ENCODE assay signal across 17 cellular contexts in the genomic region with DNA sequence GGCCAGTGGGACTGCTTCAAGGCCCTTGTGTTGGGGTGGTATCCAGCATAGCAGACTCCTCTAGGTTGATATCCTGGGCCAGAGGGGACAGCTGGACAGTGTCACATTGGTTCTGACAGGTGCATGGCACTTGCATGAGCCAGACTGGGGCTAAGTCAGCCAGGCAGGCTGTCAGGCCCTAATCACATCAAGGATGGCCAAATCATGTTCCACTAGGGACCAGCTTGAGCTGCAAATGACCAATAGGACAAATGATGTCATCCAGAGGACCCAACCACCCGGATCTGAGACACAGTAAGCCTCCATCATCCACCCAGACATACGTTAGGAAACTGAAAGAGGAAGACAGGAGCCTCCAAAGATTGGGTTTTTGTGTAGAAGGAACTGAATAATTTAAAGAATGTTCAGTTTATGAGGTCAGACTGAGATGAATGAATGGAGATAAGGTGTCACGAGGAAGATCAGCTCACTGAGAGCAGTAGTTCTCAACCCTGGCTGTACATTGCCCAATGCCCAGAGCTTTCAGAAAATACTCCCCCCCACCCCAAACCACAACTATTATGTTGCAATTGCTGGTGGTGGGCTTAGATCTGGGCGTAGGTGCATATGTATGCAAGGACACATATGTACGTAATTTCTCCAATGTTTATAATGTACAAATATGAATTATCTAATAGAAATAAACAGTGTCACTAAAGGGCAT.
DNase-seq lines count a peak whose midpoint lies in the region; ATAC-seq, FAIRE-seq and TF ChIP-seq lines count a peak whose summit lies in the region.
"Had no signal": no experiment of that assay in that cellular context is flagged by ENCODE, and none has a peak within 500 bp of the region (broad histone marks: within the 10 kb centered on the region; RNA-seq: fewer than 3 reads in every experiment).

No MANE protein-coding gene starts in this region.

- no peaks in the 10 kb centered on the region for H3K4me1 ChIP-seq in GM12878 (ENCODE audit: control insufficient read depth, insufficient read depth, low read length)
- no peaks in the 10 kb centered on the region for H3K4me1 ChIP-seq in psoas muscle
- no peaks in the 10 kb centered on the region for H3K4me1 ChIP-seq in osteoblast (ENCODE audit: insufficient read depth, low read length)
- H3K4me1 ChIP-seq: body of pancreas had no signal

- H3K9me3 ChIP-seq in GM12878 (replicated peaks; ENCODE audit: control insufficient read depth, insufficient read depth, low read length), result no peaks in the 10 kb centered on the region; the same call in 2 of the 3 replicates
- H3K9me3 ChIP-seq in psoas muscle, result no peaks in the 10 kb centered on the region
- H3K9me3 ChIP-seq in osteoblast (ENCODE audit: low read depth, low read length), result no peaks in the 10 kb centered on the region
- H3K9me3 ChIP-seq: body of pancreas, heart left ventricle had no signal

- H2AFZ ChIP-seq in GM12878 (ENCODE audit: control insufficient read depth, low read depth, low read length) (no peak overlapping the region), osteoblast (ENCODE audit: low read length) (no peak overlapping the region)
- H2AFZ ChIP-seq: PC-9 had no signal

- ATAC-seq in GM18868 (IDR thresholded peaks at IDR 0.05; ENCODE audit: unreplicated experiment) (peak; percentile 57), GM12878 (peak; percentile 47), psoas muscle (peak in 3 of 4 donors; percentile 42 to 60 (median 57))
- ATAC-seq: body of pancreas, SK-N-SH treated with all-trans-retinoic acid at 6 μM for 48 hours had no signal

- POLR2A ChIA-PET in GM12878 (lab: Charles Lee), result no interaction called here

- H3K27ac ChIP-seq in GM12878 (ENCODE audit: control insufficient read depth, insufficient read depth) (no peak overlapping the region), psoas muscle (no peak overlapping the region), osteoblast (ENCODE audit: low read depth, low read length) (no peak overlapping the region)
- H3K27ac ChIP-seq: body of pancreas, PC-9 had no signal

- SMC1A ChIA-PET in GM12878 (lab: Charles Lee; ENCODE audit: uncharacterized antibody, unreplicated experiment), result no interaction called here

- TF ChIP-seq CTCF in GM12878 (IDR thresholded peaks at IDR 0.05 in 2 of 3, conservative IDR thresholded peaks at IDR 0.05 in 1 of 3; ENCODE audit: control insufficient read depth in 2 of 3, extremely low read depth in 1 of 3, insufficient read depth in 1 of 3, low read depth in 3 of 3, low read length in 3 of 3), result no peak
- TF ChIP-seq CTCF in psoas muscle (IDR thresholded peaks at IDR 0.05), result no peak
- TF ChIP-seq CTCF in osteoblast (IDR thresholded peaks at IDR 0.05; ENCODE audit: extremely low read depth, low read depth, low read length), result no peak

- no TSS peak for BruUV-seq in GM12878 (replicated peaks; lab: Mats Ljungman, UMichigan)

- H3K79me2 ChIP-seq in GM12878 (ENCODE audit: control insufficient read depth, insufficient read depth, low read length) (no peaks in the 10 kb centered on the region), osteoblast (ENCODE audit: insufficient read depth, low read length) (no peaks in the 10 kb centered on the region)

- H3K27me3 ChIP-seq in GM12878 (replicated peaks in 1 of 2; ENCODE audit: control insufficient read depth in 2 of 2, insufficient read depth in 2 of 2, low read length in 1 of 2) (no peaks in the 10 kb centered on the region), psoas muscle (ENCODE audit: insufficient read depth in 3 of 3, low read length in 2 of 3) (no peaks in the 10 kb centered on the region), osteoblast (ENCODE audit: insufficient read depth, low read length) (no peaks in the 10 kb centered on the region)
- H3K27me3 ChIP-seq: body of pancreas, heart left ventricle had no signal

- H3K9ac ChIP-seq in GM12878 (ENCODE audit: control insufficient read depth, insufficient read depth, low read length), result no peak overlapping the region

- DNase-seq in NCI-H226 (peak; percentile 83), GM12878 (ENCODE audit: low read depth, low spot score) (no peak), psoas muscle (no peak), osteoblast (ENCODE audit: insufficient read length, low spot score, missing footprints) (no peak), NCI-H146 treated with DMSO at 0.1 percent for 48 hours (lab: John Stamatoyannopoulos, UW; ENCODE audit: unreplicated experiment) (no peak)
- no peak for DNase-seq in activated CD4-positive, alpha-beta T cell treated with anti-CD3 and anti-CD28 coated beads, Interleukin-2, amount 50 U/mL, for 48 hours
- DNase-seq: activated CD4-positive, alpha-beta memory T cell treated with anti-CD3 and anti-CD28 coated beads for 36 hours; activated T-cell treated with anti-CD3 and anti-CD28 coated beads, Interleukin-2, amount 50 U/mL, for 24 hours; dermis blood vessel endothelial cell; heart left ventricle; islet precursor cell; NCI-H1694; NCI-H446; PC-9 had no signal

- TF ChIP-seq RAD21 in GM12878 (IDR thresholded peaks at IDR 0.05; ENCODE audit: insufficient read depth, low read depth, low read length), result no peak

- no peak for TF ChIP-seq POLR2A in GM12878 (IDR thresholded peaks at IDR 0.05; ENCODE audit: low read depth, low read length)

- no peak for TF ChIP-seq EP300 in GM12878 (IDR thresholded peaks at IDR 0.05; ENCODE audit: borderline replicate concordance in 1 of 2, control insufficient read depth in 1 of 2, low read depth in 2 of 2, low read length in 2 of 2)

- intact Hi-C loops in GM12878 (cut with micrococcal nuclease; ENCODE audit: unreplicated experiment), result loop anchor here (10.0 kb wide), 1 partner anchor 63 kb away; no protein-coding TSS in a partner anchor
- intact Hi-C loops in psoas muscle (cut with DNase I), result no loop called here

- no peak overlapping the region for H3K4me2 ChIP-seq in GM12878 (ENCODE audit: control insufficient read depth, insufficient read depth)
- no peak overlapping the region for H3K4me2 ChIP-seq in osteoblast (ENCODE audit: insufficient read depth, low read length)
- H3K4me2 ChIP-seq: PC-9 had no signal

- in situ Hi-C loops in GM12878 (cut with MboI), result no loop called here

- H3K36me3 ChIP-seq in GM12878 (ENCODE audit: control insufficient read depth in 2 of 2, insufficient read depth in 2 of 2, low read length in 1 of 2) (no peaks in the 10 kb centered on the region), psoas muscle (ENCODE audit: insufficient read depth in 1 of 2, low read depth in 1 of 2) (no peaks in the 10 kb centered on the region), osteoblast (ENCODE audit: insufficient read depth, low read length) (no peaks in the 10 kb centered on the region)
- H3K36me3 ChIP-seq: heart left ventricle had no signal

- CTCF ChIA-PET in GM12878 (lab: Yijun Ruan, JAX), result no interaction called here

- 33% methylated on average over 5 of the region's 5 CpGs for WGBS in GM12878 (ENCODE audit: insufficient coverage, insufficient replicate concordance, low lambda C conversion rate, missing lambda C conversion rate)
- 38 to 54% (median 42%) methylated on average over 5 of the region's 5 CpGs for WGBS in psoas muscle, 3 donors

- H3K4me3 ChIP-seq in GM12878 (no peak overlapping the region), psoas muscle (no peak overlapping the region), osteoblast (ENCODE audit: insufficient read depth, low read length) (no peak overlapping the region)
- H3K4me3 ChIP-seq: body of pancreas, heart left ventricle, PC-9 had no signal

- FAIRE-seq in GM12878 (lab: Jason Lieb, UNC), result no peak

- RAD21 ChIA-PET in GM12878 (lab: Charles Lee; ENCODE audit: unreplicated experiment), result no interaction called here

- no peaks in the 10 kb centered on the region for H4K20me1 ChIP-seq in GM12878 (ENCODE audit: control insufficient read depth, insufficient read depth)
- H4K20me1 ChIP-seq in osteoblast (ENCODE audit: insufficient read depth, low read length), result no peaks in the 10 kb centered on the region

TF ChIP-seq in GM12878, 131 proteins besides CTCF, POLR2A, EP300 and RAD21 (continues in another document):
- no peak for TF ChIP-seq RAD51 (IDR thresholded peaks at IDR 0.05)
- peak; percentile 52; the same call in 1 of the 2 replicates for TF ChIP-seq ATF7 (IDR thresholded peaks at IDR 0.05; ENCODE audit: low read depth)
- TF ChIP-seq BRCA1 (IDR thresholded peaks at IDR 0.05; ENCODE audit: low read depth, low read length), result no peak
- TF ChIP-seq E2F8 (IDR thresholded peaks at IDR 0.05; ENCODE audit: low read depth, partially characterized antibody), result no peak
- no peak for TF ChIP-seq PKNOX1 (IDR thresholded peaks at IDR 0.05)
- no peak for TF ChIP-seq SMAD5 (IDR thresholded peaks at IDR 0.05; ENCODE audit: low read depth)
- TF ChIP-seq CBX3 (IDR thresholded peaks at IDR 0.05; ENCODE audit: borderline replicate concordance, low read depth), result no peak
